Comparison of ENCODE assay signal across 1 cellular context in the genomic region with DNA sequence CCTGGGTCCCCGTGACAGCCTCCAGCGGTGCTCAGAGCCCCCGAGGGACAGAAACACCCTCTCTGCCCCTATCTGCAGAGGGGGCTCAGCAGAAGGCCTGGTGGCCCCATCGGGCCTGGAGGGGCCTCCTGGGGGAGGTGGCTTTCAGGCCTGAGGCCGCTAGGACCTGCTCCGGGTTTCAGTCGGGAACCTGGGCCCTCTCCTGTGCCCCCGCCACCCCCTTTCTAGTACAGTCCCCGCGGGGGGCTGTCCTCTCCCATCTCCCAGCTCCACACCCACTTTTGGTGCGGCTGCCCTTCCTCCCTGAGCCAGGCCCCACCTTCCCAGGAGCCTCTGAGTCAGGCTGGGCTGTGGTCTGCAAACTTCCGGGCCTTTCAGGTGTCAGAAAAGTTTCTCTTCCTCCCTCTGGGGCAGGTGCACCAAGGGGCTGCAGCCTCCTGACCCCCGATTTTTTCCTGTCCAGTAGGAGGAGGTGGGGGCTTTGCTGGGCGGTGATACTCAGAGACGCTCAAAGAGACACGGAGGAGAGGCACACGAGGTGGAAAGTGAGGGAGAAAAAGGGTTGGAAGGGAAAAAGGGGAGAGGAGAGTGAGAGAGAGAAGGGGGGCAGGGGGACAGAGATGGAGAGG.
A peak's percentile ranks its signal among the peaks of the same experiment; 100 is the strongest.
TF ChIP-seq lines count a peak whose summit lies in the region.

No MANE protein-coding gene starts in this region.

TF ChIP-seq in K562, 482 proteins besides CTCF, POLR2A, EP300 and RAD21 (continued from another document and continues in another):
- TF ChIP-seq, protein P1, sequence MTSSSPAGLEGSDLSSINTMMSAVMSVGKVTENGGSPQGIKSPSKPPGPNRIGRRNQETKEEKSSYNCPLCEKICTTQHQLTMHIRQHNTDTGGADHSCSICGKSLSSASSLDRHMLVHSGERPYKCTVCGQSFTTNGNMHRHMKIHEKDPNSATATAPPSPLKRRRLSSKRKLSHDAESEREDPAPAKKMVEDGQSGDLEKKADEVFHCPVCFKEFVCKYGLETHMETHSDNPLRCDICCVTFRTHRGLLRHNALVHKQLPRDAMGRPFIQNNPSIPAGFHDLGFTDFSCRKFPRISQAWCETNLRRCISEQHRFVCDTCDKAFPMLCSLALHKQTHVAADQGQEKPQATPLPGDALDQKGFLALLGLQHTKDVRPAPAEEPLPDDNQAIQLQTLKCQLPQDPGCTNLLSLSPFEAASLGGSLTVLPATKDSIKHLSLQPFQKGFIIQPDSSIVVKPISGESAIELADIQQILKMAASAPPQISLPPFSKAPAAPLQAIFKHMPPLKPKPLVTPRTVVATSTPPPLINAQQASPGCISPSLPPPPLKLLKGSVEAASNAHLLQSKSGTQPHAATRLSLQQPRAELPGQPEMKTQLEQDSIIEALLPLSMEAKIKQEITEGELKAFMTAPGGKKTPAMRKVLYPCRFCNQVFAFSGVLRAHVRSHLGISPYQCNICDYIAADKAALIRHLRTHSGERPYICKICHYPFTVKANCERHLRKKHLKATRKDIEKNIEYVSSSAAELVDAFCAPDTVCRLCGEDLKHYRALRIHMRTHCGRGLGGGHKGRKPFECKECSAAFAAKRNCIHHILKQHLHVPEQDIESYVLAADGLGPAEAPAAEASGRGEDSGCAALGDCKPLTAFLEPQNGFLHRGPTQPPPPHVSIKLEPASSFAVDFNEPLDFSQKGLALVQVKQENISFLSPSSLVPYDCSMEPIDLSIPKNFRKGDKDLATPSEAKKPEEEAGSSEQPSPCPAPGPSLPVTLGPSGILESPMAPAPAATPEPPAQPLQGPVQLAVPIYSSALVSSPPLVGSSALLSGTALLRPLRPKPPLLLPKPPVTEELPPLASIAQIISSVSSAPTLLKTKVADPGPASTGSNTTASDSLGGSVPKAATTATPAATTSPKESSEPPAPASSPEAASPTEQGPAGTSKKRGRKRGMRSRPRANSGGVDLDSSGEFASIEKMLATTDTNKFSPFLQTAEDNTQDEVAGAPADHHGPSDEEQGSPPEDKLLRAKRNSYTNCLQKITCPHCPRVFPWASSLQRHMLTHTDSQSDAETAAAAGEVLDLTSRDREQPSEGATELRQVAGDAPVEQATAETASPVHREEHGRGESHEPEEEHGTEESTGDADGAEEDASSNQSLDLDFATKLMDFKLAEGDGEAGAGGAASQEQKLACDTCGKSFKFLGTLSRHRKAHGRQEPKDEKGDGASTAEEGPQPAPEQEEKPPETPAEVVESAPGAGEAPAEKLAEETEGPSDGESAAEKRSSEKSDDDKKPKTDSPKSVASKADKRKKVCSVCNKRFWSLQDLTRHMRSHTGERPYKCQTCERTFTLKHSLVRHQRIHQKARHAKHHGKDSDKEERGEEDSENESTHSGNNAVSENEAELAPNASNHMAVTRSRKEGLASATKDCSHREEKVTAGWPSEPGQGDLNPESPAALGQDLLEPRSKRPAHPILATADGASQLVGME (CRISPR knock-in tag; IDR thresholded peaks at IDR 0.05): no peak
- TF ChIP-seq MAZ (CRISPR knock-in tag; conservative IDR thresholded peaks at IDR 0.05 in 1 of 2, IDR thresholded peaks at IDR 0.05 in 1 of 2): peak in 1 of 2 experiments; percentile 20; a peak in 1 of 4 replicates
- peak; percentile 47 for TF ChIP-seq RBFOX2 (IDR thresholded peaks at IDR 0.05; ENCODE audit: low read depth, low read length)
- no peak for TF ChIP-seq ZNF830 (CRISPR knock-in tag; IDR thresholded peaks at IDR 0.05)
- TF ChIP-seq ZNF12 (CRISPR knock-in tag; IDR thresholded peaks at IDR 0.05): no peak
- TF ChIP-seq, protein P2, sequence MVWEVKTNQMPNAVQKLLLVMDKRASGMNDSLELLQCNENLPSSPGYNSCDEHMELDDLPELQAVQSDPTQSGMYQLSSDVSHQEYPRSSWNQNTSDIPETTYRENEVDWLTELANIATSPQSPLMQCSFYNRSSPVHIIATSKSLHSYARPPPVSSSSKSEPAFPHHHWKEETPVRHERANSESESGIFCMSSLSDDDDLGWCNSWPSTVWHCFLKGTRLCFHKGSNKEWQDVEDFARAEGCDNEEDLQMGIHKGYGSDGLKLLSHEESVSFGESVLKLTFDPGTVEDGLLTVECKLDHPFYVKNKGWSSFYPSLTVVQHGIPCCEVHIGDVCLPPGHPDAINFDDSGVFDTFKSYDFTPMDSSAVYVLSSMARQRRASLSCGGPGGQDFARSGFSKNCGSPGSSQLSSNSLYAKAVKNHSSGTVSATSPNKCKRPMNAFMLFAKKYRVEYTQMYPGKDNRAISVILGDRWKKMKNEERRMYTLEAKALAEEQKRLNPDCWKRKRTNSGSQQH (CRISPR knock-in tag; IDR thresholded peaks at IDR 0.05): no peak
- TF ChIP-seq ZNF121 (CRISPR knock-in tag; conservative IDR thresholded peaks at IDR 0.05): no peak
- TF ChIP-seq TOE1 (IDR thresholded peaks at IDR 0.05; ENCODE audit: borderline replicate concordance): no peak
- TF ChIP-seq TOE1 (CRISPR knock-in tag; IDR thresholded peaks at IDR 0.05; ENCODE audit: borderline replicate concordance, low read depth): no peak
- no peak for TF ChIP-seq ZNF384 (IDR thresholded peaks at IDR 0.05; ENCODE audit: low read depth, low read length)
- peak; percentile 74; the same call in 1 of the 2 replicates for TF ChIP-seq ZBTB7A (IDR thresholded peaks at IDR 0.05; ENCODE audit: borderline replicate concordance, control insufficient read depth, low read depth, low read length)
- 0 out of 2 replicates have a peak, but pooled peaks have one; percentile 28 for TF ChIP-seq EP400 (IDR thresholded peaks at IDR 0.05)
- TF ChIP-seq EGR1 (conservative IDR thresholded peaks at IDR 0.05): peak; percentile 31; the same call in 1 of the 2 replicates
- no peak for TF ChIP-seq RBM15 (IDR thresholded peaks at IDR 0.05; ENCODE audit: insufficient read depth, low read length)
- TF ChIP-seq, protein P3, sequence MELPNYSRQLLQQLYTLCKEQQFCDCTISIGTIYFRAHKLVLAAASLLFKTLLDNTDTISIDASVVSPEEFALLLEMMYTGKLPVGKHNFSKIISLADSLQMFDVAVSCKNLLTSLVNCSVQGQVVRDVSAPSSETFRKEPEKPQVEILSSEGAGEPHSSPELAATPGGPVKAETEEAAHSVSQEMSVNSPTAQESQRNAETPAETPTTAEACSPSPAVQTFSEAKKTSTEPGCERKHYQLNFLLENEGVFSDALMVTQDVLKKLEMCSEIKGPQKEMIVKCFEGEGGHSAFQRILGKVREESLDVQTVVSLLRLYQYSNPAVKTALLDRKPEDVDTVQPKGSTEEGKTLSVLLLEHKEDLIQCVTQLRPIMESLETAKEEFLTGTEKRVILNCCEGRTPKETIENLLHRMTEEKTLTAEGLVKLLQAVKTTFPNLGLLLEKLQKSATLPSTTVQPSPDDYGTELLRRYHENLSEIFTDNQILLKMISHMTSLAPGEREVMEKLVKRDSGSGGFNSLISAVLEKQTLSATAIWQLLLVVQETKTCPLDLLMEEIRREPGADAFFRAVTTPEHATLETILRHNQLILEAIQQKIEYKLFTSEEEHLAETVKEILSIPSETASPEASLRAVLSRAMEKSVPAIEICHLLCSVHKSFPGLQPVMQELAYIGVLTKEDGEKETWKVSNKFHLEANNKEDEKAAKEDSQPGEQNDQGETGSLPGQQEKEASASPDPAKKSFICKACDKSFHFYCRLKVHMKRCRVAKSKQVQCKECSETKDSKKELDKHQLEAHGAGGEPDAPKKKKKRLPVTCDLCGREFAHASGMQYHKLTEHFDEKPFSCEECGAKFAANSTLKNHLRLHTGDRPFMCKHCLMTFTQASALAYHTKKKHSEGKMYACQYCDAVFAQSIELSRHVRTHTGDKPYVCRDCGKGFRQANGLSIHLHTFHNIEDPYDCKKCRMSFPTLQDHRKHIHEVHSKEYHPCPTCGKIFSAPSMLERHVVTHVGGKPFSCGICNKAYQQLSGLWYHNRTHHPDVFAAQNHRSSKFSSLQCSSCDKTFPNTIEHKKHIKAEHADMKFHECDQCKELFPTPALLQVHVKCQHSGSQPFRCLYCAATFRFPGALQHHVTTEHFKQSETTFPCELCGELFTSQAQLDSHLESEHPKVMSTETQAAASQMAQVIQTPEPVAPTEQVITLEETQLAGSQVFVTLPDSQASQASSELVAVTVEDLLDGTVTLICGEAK (IDR thresholded peaks at IDR 0.05): 0 out of 2 replicates have a peak, but pooled peaks have one; percentile 28
- TF ChIP-seq, protein P3 (CRISPR knock-in tag; IDR thresholded peaks at IDR 0.05): no peak
- TF ChIP-seq NBN (IDR thresholded peaks at IDR 0.05; ENCODE audit: low read depth): no peak
- TF ChIP-seq SPI1 (IDR thresholded peaks at IDR 0.05; ENCODE audit: borderline replicate concordance, low read depth, low read length): peak; percentile 47; the same call in 1 of the 2 replicates
- no peak for TF ChIP-seq POLR2B (IDR thresholded peaks at IDR 0.05; ENCODE audit: low read depth, partially characterized antibody)
- peak; percentile 62; the same call in 1 of the 2 replicates for TF ChIP-seq HDGF (IDR thresholded peaks at IDR 0.05)
- TF ChIP-seq BRD9 (IDR thresholded peaks at IDR 0.05; ENCODE audit: low read depth, partially characterized antibody): no peak
- no peak for TF ChIP-seq DMBX1 (CRISPR knock-in tag; IDR thresholded peaks at IDR 0.05; ENCODE audit: borderline replicate concordance)
- no peak for TF ChIP-seq FOXJ2 (tag; IDR thresholded peaks at IDR 0.05)
- TF ChIP-seq CHD4 (IDR thresholded peaks at IDR 0.05; ENCODE audit: insufficient read depth, insufficient replicate concordance, low read depth, low read length, poor library complexity, severe bottlenecking): peak; percentile 14
- TF ChIP-seq KDM1A (IDR thresholded peaks at IDR 0.05): 0 out of 4 replicates have a peak, but pooled peaks of 1 of the 2 experiments have one; percentile 3
- TF ChIP-seq, protein P4, sequence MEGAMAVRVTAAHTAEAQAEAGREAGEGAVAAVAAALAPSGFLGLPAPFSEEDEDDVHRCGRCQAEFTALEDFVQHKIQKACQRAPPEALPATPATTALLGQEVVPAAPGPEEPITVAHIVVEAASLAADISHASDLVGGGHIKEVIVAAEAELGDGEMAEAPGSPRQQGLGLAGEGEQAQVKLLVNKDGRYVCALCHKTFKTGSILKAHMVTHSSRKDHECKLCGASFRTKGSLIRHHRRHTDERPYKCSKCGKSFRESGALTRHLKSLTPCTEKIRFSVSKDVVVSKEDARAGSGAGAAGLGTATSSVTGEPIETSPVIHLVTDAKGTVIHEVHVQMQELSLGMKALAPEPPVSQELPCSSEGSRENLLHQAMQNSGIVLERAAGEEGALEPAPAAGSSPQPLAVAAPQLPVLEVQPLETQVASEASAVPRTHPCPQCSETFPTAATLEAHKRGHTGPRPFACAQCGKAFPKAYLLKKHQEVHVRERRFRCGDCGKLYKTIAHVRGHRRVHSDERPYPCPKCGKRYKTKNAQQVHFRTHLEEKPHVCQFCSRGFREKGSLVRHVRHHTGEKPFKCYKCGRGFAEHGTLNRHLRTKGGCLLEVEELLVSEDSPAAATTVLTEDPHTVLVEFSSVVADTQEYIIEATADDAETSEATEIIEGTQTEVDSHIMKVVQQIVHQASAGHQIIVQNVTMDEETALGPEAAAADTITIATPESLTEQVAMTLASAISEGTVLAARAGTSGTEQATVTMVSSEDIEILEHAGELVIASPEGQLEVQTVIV (CRISPR knock-in tag; IDR thresholded peaks at IDR 0.05; ENCODE audit: borderline replicate concordance): no peak
- 0 out of 2 replicates have a peak, but pooled peaks have one; percentile 20 for TF ChIP-seq ARID1B (IDR thresholded peaks at IDR 0.05)
- no peak for TF ChIP-seq ETS2 (tag; IDR thresholded peaks at IDR 0.05; ENCODE audit: borderline replicate concordance, poor library complexity, severe bottlenecking)
- TF ChIP-seq, protein P5, sequence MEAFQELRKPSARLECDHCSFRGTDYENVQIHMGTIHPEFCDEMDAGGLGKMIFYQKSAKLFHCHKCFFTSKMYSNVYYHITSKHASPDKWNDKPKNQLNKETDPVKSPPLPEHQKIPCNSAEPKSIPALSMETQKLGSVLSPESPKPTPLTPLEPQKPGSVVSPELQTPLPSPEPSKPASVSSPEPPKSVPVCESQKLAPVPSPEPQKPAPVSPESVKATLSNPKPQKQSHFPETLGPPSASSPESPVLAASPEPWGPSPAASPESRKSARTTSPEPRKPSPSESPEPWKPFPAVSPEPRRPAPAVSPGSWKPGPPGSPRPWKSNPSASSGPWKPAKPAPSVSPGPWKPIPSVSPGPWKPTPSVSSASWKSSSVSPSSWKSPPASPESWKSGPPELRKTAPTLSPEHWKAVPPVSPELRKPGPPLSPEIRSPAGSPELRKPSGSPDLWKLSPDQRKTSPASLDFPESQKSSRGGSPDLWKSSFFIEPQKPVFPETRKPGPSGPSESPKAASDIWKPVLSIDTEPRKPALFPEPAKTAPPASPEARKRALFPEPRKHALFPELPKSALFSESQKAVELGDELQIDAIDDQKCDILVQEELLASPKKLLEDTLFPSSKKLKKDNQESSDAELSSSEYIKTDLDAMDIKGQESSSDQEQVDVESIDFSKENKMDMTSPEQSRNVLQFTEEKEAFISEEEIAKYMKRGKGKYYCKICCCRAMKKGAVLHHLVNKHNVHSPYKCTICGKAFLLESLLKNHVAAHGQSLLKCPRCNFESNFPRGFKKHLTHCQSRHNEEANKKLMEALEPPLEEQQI (IDR thresholded peaks at IDR 0.05): no peak
- TF ChIP-seq, protein P6, sequence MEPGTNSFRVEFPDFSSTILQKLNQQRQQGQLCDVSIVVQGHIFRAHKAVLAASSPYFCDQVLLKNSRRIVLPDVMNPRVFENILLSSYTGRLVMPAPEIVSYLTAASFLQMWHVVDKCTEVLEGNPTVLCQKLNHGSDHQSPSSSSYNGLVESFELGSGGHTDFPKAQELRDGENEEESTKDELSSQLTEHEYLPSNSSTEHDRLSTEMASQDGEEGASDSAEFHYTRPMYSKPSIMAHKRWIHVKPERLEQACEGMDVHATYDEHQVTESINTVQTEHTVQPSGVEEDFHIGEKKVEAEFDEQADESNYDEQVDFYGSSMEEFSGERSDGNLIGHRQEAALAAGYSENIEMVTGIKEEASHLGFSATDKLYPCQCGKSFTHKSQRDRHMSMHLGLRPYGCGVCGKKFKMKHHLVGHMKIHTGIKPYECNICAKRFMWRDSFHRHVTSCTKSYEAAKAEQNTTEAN (CRISPR knock-in tag; IDR thresholded peaks at IDR 0.05): no peak
- TF ChIP-seq TRIM28 (IDR thresholded peaks at IDR 0.05): no peak
- TF ChIP-seq HDAC2 (IDR thresholded peaks at IDR 0.05): 0 out of 2 replicates have a peak, but pooled peaks have one; percentile 17
